1 cellular context compared by ENCODE assay signal in the genomic region with DNA sequence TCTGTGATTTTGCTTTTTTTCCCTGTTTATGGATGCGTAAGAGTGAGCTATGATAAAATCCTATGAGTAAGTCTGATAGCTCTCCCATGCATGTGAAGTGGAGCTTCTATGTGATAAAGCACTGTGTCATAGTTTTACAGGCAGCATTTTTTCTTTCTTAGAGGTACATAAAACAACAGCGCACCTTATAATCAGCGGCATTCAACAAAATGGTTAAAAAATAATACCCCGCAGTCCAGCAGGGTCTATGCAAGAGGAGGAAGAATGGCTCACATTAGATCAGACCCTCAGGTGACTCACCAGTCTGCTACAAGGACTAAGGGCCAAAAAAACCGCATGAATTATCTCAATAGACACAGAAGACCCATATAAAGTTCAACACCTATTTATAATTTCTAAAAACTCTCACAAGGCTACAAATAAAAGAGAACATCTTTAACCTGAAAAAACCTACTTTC.
TF ChIP-seq lines count a peak whose summit lies in the region.

No MANE protein-coding gene starts in this region.

TF ChIP-seq in HEK293, 187 proteins besides CTCF, POLR2A, EP300 and RAD21 (continued from another document):
- TF ChIP-seq, protein P1, sequence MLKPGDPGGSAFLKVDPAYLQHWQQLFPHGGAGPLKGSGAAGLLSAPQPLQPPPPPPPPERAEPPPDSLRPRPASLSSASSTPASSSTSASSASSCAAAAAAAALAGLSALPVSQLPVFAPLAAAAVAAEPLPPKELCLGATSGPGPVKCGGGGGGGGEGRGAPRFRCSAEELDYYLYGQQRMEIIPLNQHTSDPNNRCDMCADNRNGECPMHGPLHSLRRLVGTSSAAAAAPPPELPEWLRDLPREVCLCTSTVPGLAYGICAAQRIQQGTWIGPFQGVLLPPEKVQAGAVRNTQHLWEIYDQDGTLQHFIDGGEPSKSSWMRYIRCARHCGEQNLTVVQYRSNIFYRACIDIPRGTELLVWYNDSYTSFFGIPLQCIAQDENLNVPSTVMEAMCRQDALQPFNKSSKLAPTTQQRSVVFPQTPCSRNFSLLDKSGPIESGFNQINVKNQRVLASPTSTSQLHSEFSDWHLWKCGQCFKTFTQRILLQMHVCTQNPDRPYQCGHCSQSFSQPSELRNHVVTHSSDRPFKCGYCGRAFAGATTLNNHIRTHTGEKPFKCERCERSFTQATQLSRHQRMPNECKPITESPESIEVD (tag by site-specific recombination; IDR thresholded peaks at IDR 0.05): no peak
- TF ChIP-seq HOXC10 (CRISPR knock-in tag; IDR thresholded peaks at IDR 0.05) (no peak), SP7 (tag by site-specific recombination; IDR thresholded peaks at IDR 0.05) (peak; percentile 54; the same call in 1 of the 2 replicates)
